Comparison of ENCODE assay signal across 24 cellular contexts in the genomic region with DNA sequence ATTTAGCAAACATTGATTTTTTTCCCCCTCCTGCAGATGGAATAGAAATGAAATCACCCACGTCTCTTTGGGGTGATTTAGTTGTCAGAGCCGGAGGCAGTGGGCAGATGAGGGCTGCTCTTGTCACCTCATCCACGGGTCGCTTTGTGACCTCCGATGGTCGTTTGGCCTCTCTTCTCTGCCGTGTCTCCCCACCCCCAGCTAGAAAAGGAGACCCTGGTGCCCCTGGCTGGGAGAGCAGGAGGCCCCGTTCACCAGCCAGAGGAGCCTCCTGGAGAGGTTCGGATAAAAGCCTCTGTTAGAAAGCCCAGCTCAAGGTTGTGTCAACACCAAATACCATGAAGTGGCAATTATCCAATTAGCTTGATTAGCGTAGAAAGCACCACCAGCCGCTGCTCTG. TPM values are rescaled to one million over a fixed set of nuclear protein-coding genes. Genes with fewer than 3 reads are reported as not detected.
A peak's percentile ranks its signal among the peaks of the same experiment; 100 is the strongest.
DNase-seq lines count a peak whose midpoint lies in the region; ATAC-seq and TF ChIP-seq lines count a peak whose summit lies in the region.
"Had no signal": no experiment of that assay in that cellular context is flagged by ENCODE, and none has a peak within 500 bp of the region (broad histone marks: within the 10 kb centered on the region; RNA-seq: fewer than 3 reads in every experiment).

No MANE protein-coding gene starts in this region.

- peaks cover 7% of the 10 kb centered on the region for H3K27me3 Mint-ChIP-seq in activated naive CD8-positive, alpha-beta T cell treated with anti-CD3 and anti-CD28 coated beads for 36 hours
- peaks cover 28% of the 10 kb centered on the region for H3K27me3 Mint-ChIP-seq in Calu3 (ENCODE audit: unreplicated experiment)
- H3K27me3 Mint-ChIP-seq: type B pancreatic cell had no signal

- CTCF ChIA-PET in A673 (lab: Charles Lee) (no interaction called here), Calu3 (lab: Charles Lee) (interaction anchor here (0.6 kb wide), 1 partner anchor 74 kb away, joined by 7 read pairs; no protein-coding TSS in a partner anchor)

- H3K4me1 ChIP-seq in A673 (ENCODE audit: insufficient read depth, low read length, poor library complexity, severe bottlenecking) = peaks cover 4% of the 10 kb centered on the region
- H3K4me1 ChIP-seq in lower lobe of right lung = no peaks in the 10 kb centered on the region

- no peak overlapping the region for H3K4me3 Mint-ChIP-seq in activated naive CD8-positive, alpha-beta T cell treated with anti-CD3 and anti-CD28 coated beads for 36 hours
- H3K4me3 Mint-ChIP-seq in Calu3 (ENCODE audit: low read depth, unreplicated experiment) = no peak overlapping the region
- H3K4me3 Mint-ChIP-seq: activated CD4-positive, alpha-beta T cell treated with anti-CD3 and anti-CD28 coated beads, Interleukin-2, amount 10 ng/mL, durations not matched to agents 7 days and 5 days; T-helper 2 cell treated with Interferon-gamma antibody and Interleukin-4, amounts not matched to agents 5 μg/mL and 100 μg/mL, for 36 hours; type B pancreatic cell had no signal

- no peak overlapping the region for H3K4me3 ChIP-seq in A673 (ENCODE audit: low read depth, low read length, poor library complexity, severe bottlenecking)
- H3K4me3 ChIP-seq in lower lobe of right lung = no peak overlapping the region
- H3K4me3 ChIP-seq: BLaER1 treated with 17β-estradiol and CSF1 and Interleukin-3, amounts not matched to agents 10 nM and 100 nM; lung had no signal

- no peaks in the 10 kb centered on the region for H3K9me3 Mint-ChIP-seq in activated naive CD8-positive, alpha-beta T cell treated with anti-CD3 and anti-CD28 coated beads for 36 hours
- H3K9me3 Mint-ChIP-seq in Calu3 (ENCODE audit: low read depth, unreplicated experiment) = no peaks in the 10 kb centered on the region
- H3K9me3 Mint-ChIP-seq: activated naive CD4-positive, alpha-beta T cell treated with anti-CD3 and anti-CD28 coated beads, Interleukin-2, amount 50 U/mL, for 72 hours; T-helper 2 cell treated with Interferon-gamma antibody and Interleukin-4, amounts not matched to agents 5 μg/mL and 100 μg/mL, for 36 hours; type B pancreatic cell had no signal

- H3K36me3 ChIP-seq in A673 (ENCODE audit: insufficient read depth, low read length, poor library complexity, severe bottlenecking) (no peaks in the 10 kb centered on the region), lower lobe of right lung (no peaks in the 10 kb centered on the region)
- H3K36me3 ChIP-seq: BLaER1 treated with 17β-estradiol and CSF1 and Interleukin-3, amounts not matched to agents 10 nM and 100 nM; neutrophil had no signal

- BruUV-seq in A673 (replicated peaks; lab: Mats Ljungman, UMichigan) (no TSS peak), Calu3 (replicated peaks; lab: Mats Ljungman, UMichigan) (no TSS peak)

- no peaks in the 10 kb centered on the region for H3K27me3 ChIP-seq in A673 (replicated peaks; ENCODE audit: insufficient read depth, low read depth, low read length, poor library complexity)
- no peaks in the 10 kb centered on the region for H3K27me3 ChIP-seq in lower lobe of right lung (ENCODE audit: low read depth)
- H3K27me3 ChIP-seq: BLaER1 treated with 17β-estradiol and CSF1 and Interleukin-3, amounts not matched to agents 10 nM and 100 nM had no signal

- TF ChIP-seq CTCF in A673 (conservative IDR thresholded peaks at IDR 0.05; ENCODE audit: low read depth, low read length) (no peak), lower lobe of right lung (IDR thresholded peaks at IDR 0.05) (no peak), Calu3 (IDR thresholded peaks at IDR 0.05; ENCODE audit: unreplicated experiment) (no peak)

- POLR2A ChIA-PET in A673 (lab: Charles Lee; ENCODE audit: low non-redundant PET) = no interaction called here

- peaks cover 6% of the 10 kb centered on the region for H3K4me1 Mint-ChIP-seq in activated naive CD8-positive, alpha-beta T cell treated with anti-CD3 and anti-CD28 coated beads for 36 hours
- H3K4me1 Mint-ChIP-seq in Calu3 (ENCODE audit: low read depth, unreplicated experiment) = no peaks in the 10 kb centered on the region

- H3K9me3 ChIP-seq in A673 (ENCODE audit: low read depth, low read length, poor library complexity, severe bottlenecking) = no peaks in the 10 kb centered on the region
- H3K9me3 ChIP-seq in lower lobe of right lung = no peaks in the 10 kb centered on the region
- H3K9me3 ChIP-seq: neutrophil had no signal

- DNase-seq in A673 (ENCODE audit: low spot score) (peak; percentile 49), NCI-H1105 (lab: John Stamatoyannopoulos, UW) (peak; percentile 70), NCI-H748 (lab: John Stamatoyannopoulos, UW; ENCODE audit: unreplicated experiment) (peak; percentile 98), lower lobe of right lung (peak; percentile 13), Calu3 (no peak), left colon (no peak)
- DNase-seq in activated naive CD8-positive, alpha-beta T cell treated with anti-CD3 and anti-CD28 coated beads for 36 hours = no peak
- no peak for DNase-seq in activated CD8-positive, alpha-beta memory T cell treated with anti-CD3 and anti-CD28 coated beads for 24 hours
- DNase-seq: ACHN; activated CD4-positive, alpha-beta T cell treated with anti-CD3 and anti-CD28 coated beads, Interleukin-2, amount 10 ng/mL, durations not matched to agents 7 days and 5 days; hippocampal formation; IMR-90; NCI-H146; NCI-H446; retina had no signal

- no peak overlapping the region for H3K27ac ChIP-seq in A673 (ENCODE audit: low read depth, low read length, poor library complexity, severe bottlenecking)
- no peak overlapping the region for H3K27ac ChIP-seq in lower lobe of right lung
- H3K27ac ChIP-seq: epithelial cell of prostate, neutrophil, RWPE1, VCaP had no signal

- ATAC-seq in lower lobe of right lung = no peak
- ATAC-seq in left colon = no peak
- ATAC-seq: activated naive CD4-positive, alpha-beta T cell treated with anti-CD3 and anti-CD28 coated beads, Interleukin-2, amount 50 U/mL, for 72 hours had no signal

- H3K27ac Mint-ChIP-seq in activated naive CD8-positive, alpha-beta T cell treated with anti-CD3 and anti-CD28 coated beads for 36 hours = no peak overlapping the region
- H3K27ac Mint-ChIP-seq in Calu3 (ENCODE audit: unreplicated experiment) = no peak overlapping the region
- H3K27ac Mint-ChIP-seq: activated CD4-positive, alpha-beta T cell treated with anti-CD3 and anti-CD28 coated beads, Interleukin-2, amount 10 ng/mL, durations not matched to agents 7 days and 5 days; activated naive CD4-positive, alpha-beta T cell treated with anti-CD3 and anti-CD28 coated beads, Interleukin-2, amount 50 U/mL, for 72 hours; T-helper 2 cell treated with Interferon-gamma antibody and Interleukin-4, amounts not matched to agents 5 μg/mL and 100 μg/mL, for 36 hours; type B pancreatic cell had no signal

- intact Hi-C loops in A673 (cut with micrococcal nuclease; ENCODE audit: unreplicated experiment) = no loop called here
- intact Hi-C loops in lower lobe of right lung (cut with DNase I) = no loop called here
- intact Hi-C loops in Calu3 (cut with micrococcal nuclease; ENCODE audit: unreplicated experiment) = no loop called here
- intact Hi-C loops in left colon (cut with DNase I, micrococcal nuclease) = no loop called here

- no peaks in the 10 kb centered on the region for H3K36me3 Mint-ChIP-seq in activated naive CD8-positive, alpha-beta T cell treated with anti-CD3 and anti-CD28 coated beads for 36 hours
- no peaks in the 10 kb centered on the region for H3K36me3 Mint-ChIP-seq in Calu3 (ENCODE audit: insufficient read depth, unreplicated experiment)
- H3K36me3 Mint-ChIP-seq: activated naive CD4-positive, alpha-beta T cell treated with anti-CD3 and anti-CD28 coated beads, Interleukin-2, amount 50 U/mL, for 72 hours; type B pancreatic cell had no signal

RNA-seq across cellular contexts. Expression of gene RXRA, which starts 21.5 kb away (rescaled TPM):
- total RNA-seq in A673 (2021) = 50.7 and 54.1 TPM in 2 replicates
- total RNA-seq in lower lobe of right lung = 85.7 TPM
- total RNA-seq in activated naive CD8-positive, alpha-beta T cell treated with anti-CD3 and anti-CD28 coated beads for 36 hours = 10 to 100 TPM; 11.0 to 11.4 TPM
- 15.0 and 20.4 TPM in 2 replicates for total RNA-seq in Calu3 (2022)
- 10 to 100 TPM; 68.3 to 88.9 TPM for total RNA-seq in left colon

Comparison
In these comparisons a context has a peak if more than half of its experiments do, and no peak if none do; other contexts are left out.
1. DNase-seq: peak in A673 (single experiment), NCI-H1105 (single experiment), NCI-H748 (single experiment) and lower lobe of right lung (single experiment); none in activated naive CD8-positive, alpha-beta T cell treated with anti-CD3 and anti-CD28 coated beads for 36 hours (single experiment), Calu3 (single experiment), activated CD8-positive, alpha-beta memory T cell treated with anti-CD3 and anti-CD28 coated beads for 24 hours (single experiment) and left colon (0 of 2).